ENCODE assay signal across 10 cellular contexts in the genomic region with DNA sequence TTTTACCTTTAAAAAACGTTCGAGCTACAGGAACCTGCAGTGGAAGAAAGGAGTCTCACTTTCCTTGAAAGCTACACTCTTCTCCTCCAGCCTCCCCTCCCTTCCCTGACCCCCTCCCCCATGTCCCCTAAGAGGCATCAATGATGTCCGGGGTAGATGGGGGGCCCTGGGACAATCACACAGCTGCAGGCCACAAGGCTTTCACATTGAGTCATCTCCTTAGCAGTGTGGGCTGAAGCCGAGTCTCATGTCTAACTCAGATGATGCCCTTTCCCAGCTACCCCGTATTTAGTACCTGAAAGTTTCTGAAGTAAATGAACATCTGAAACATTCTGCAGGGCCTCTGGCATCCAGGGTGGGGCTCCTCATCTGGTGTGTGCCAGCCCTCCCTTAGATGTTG. TPM values are rescaled to one million over a fixed set of nuclear protein-coding genes. Genes with fewer than 3 reads are reported as not detected.
DNase-seq lines count a peak whose midpoint lies in the region; ATAC-seq and TF ChIP-seq lines count a peak whose summit lies in the region.
"Had no signal": no experiment of that assay in that cellular context is flagged by ENCODE, and none has a peak within 500 bp of the region (broad histone marks: within the 10 kb centered on the region; RNA-seq: fewer than 3 reads in every experiment).

No MANE protein-coding gene starts in this region.

- DNase-seq in mesendoderm (peak; percentile 26), right atrium auricular region (ENCODE audit: low spot score) (no peak), adrenal gland (no peak), esophagus squamous epithelium (lab: John Stamatoyannopoulos, UW) (no peak)
- DNase-seq in activated CD4-positive, CD25-positive, alpha-beta regulatory T cell treated with anti-CD3 and anti-CD28 coated beads, Interleukin-2, amount 50 U/mL, for 72 hours, result no peak

- H3K4me3 ChIP-seq in mesendoderm (ENCODE audit: low read length) (no peak overlapping the region), right atrium auricular region (no peak overlapping the region), adrenal gland (no peak overlapping the region), esophagus squamous epithelium (no peak overlapping the region)
- H3K4me3 ChIP-seq: K562 had no signal

- no peak overlapping the region for H3K4ac ChIP-seq in mesendoderm (ENCODE audit: low read depth, low read length)

- H3K36me3 ChIP-seq in mesendoderm (ENCODE audit: control insufficient read depth, insufficient read depth, low read length) (no peaks in the 10 kb centered on the region), right atrium auricular region (peaks cover 9% of the 10 kb centered on the region), adrenal gland (replicated peaks in 1 of 2) (peaks cover 0 to 11% of the 10 kb centered on the region in 2 donors), esophagus squamous epithelium (peaks cover 0 to 31% (median 0%) of the 10 kb centered on the region in 3 donors)

- H2BK120ac ChIP-seq in mesendoderm (ENCODE audit: low read depth, low read length), result no peak overlapping the region

- no peaks in the 10 kb centered on the region for H3K79me2 ChIP-seq in mesendoderm (ENCODE audit: control insufficient read depth, insufficient read depth, low read length)

- H3K18ac ChIP-seq in mesendoderm (ENCODE audit: low read length), result no peak overlapping the region

- H3K9ac ChIP-seq in mesendoderm (ENCODE audit: low read length), result no peak overlapping the region

- H3K27ac ChIP-seq in mesendoderm (ENCODE audit: low read depth, low read length), result no peak overlapping the region
- H3K27ac ChIP-seq in right atrium auricular region, result no peak overlapping the region
- H3K27ac ChIP-seq in adrenal gland, result no peak overlapping the region
- H3K27ac ChIP-seq in esophagus squamous epithelium, result no peak overlapping the region

- TF ChIP-seq CTCF in right atrium auricular region (IDR thresholded peaks at IDR 0.05) (no peak), adrenal gland (IDR thresholded peaks at IDR 0.05) (no peak), esophagus squamous epithelium (IDR thresholded peaks at IDR 0.05) (no peak)

- intact Hi-C loops in adrenal gland (cut with DNase I), result no loop called here
- intact Hi-C loops in esophagus squamous epithelium (cut with DNase I), result no loop called here

- WGBS in mesendoderm (ENCODE audit: extremely low coverage, insufficient coverage, low lambda C conversion rate), result no CpG with 5 or more reads among the region's 5 CpGs
- 29 to 37% (median 34%) methylated on average over 5 of the region's 5 CpGs for WGBS in adrenal gland, 4 donors
- 23 to 24% methylated on average over 5 of the region's 5 CpGs for WGBS in esophagus squamous epithelium, 2 donors

- TF ChIP-seq POLR2A in adrenal gland (IDR thresholded peaks at IDR 0.05) (no peak), esophagus squamous epithelium (IDR thresholded peaks at IDR 0.05) (no peak)

- H2BK5ac ChIP-seq in mesendoderm (ENCODE audit: low read length), result no peak overlapping the region

- H3K56ac ChIP-seq in mesendoderm (ENCODE audit: low read length), result no peak overlapping the region

- no peak overlapping the region for H2BK15ac ChIP-seq in mesendoderm (replicated peaks; ENCODE audit: low read depth)

- H3K79me1 ChIP-seq in mesendoderm (ENCODE audit: low read length), result no peaks in the 10 kb centered on the region

- no peak overlapping the region for H3K4me2 ChIP-seq in mesendoderm (ENCODE audit: low read length)

- no peak overlapping the region for H3K23ac ChIP-seq in mesendoderm (ENCODE audit: low read length)

- no peak overlapping the region for H2AK5ac ChIP-seq in mesendoderm (ENCODE audit: low read length)

- H3K27me3 ChIP-seq in mesendoderm (ENCODE audit: insufficient read depth, low read length, poor library complexity), result no peaks in the 10 kb centered on the region
- no peaks in the 10 kb centered on the region for H3K27me3 ChIP-seq in right atrium auricular region
- H3K27me3 ChIP-seq in adrenal gland, result no peaks in the 10 kb centered on the region
- peaks cover 0 to 25% (median 0%) of the 10 kb centered on the region in 4 donors for H3K27me3 ChIP-seq in esophagus squamous epithelium

- H3K9me3 ChIP-seq in right atrium auricular region (no peaks in the 10 kb centered on the region), adrenal gland (replicated peaks in 1 of 3) (no peaks in the 10 kb centered on the region), esophagus squamous epithelium (no peaks in the 10 kb centered on the region)

- ATAC-seq in GM18519 (IDR thresholded peaks at IDR 0.05; ENCODE audit: low FRiP score, unreplicated experiment) (peak; percentile 74), GM21515 (IDR thresholded peaks at IDR 0.05; ENCODE audit: unreplicated experiment) (peak; percentile 82), HG03520 (IDR thresholded peaks at IDR 0.05; ENCODE audit: unreplicated experiment) (peak; percentile 90)
- ATAC-seq: K562, left lobe of liver had no signal

- no peak overlapping the region for H4K8ac ChIP-seq in mesendoderm (ENCODE audit: low read depth, low read length)

- no peak overlapping the region for H4K5ac ChIP-seq in mesendoderm (ENCODE audit: low read length)

- H3K4me1 ChIP-seq in mesendoderm (ENCODE audit: control insufficient read depth, low read depth, low read length), result no peaks in the 10 kb centered on the region
- H3K4me1 ChIP-seq in right atrium auricular region, result peaks cover 0 to 11% of the 10 kb centered on the region in 2 donors
- no peaks in the 10 kb centered on the region for H3K4me1 ChIP-seq in adrenal gland (replicated peaks in 1 of 2)
- H3K4me1 ChIP-seq in esophagus squamous epithelium, result no peaks in the 10 kb centered on the region

RNA-seq across cellular contexts. Expression of a gene that starts 6.3 kb away (rescaled TPM):
- not detected for polyA plus RNA-seq in mesendoderm (2013, experiment 1 of 2)
- polyA plus RNA-seq in mesendoderm (2013, experiment 2 of 2), result not detected
- not detected for total RNA-seq in right atrium auricular region
- under 1 TPM in 2 of 8 donors, not detected in 6; 0.18 to 0.69 TPM for total RNA-seq in adrenal gland
- polyA plus RNA-seq in adrenal gland, result not detected
- 1 to 10 TPM in 1 of 4 donors, not detected in 3; 1.3 TPM for total RNA-seq in esophagus squamous epithelium
- total RNA-seq: K562, left lobe of liver had no signal
- polyA plus RNA-seq: K562 had no signal

RNA-seq across cellular contexts. Expression of a gene that starts 28.2 kb away (rescaled TPM):
- polyA plus RNA-seq in mesendoderm (2013, experiment 1 of 2), result 34.9 TPM
- 36.1 TPM for polyA plus RNA-seq in mesendoderm (2013, experiment 2 of 2)
- total RNA-seq in right atrium auricular region (not detected), adrenal gland (under 1 TPM in 3 of 8 donors, not detected in 5; 0.14 to 0.46 (median 0.21) TPM), esophagus squamous epithelium (100 to 1,000 TPM in 1 of 4 donors, 10 to 100 TPM in 3; 45.6 to 102 (median 58.4) TPM)
- polyA plus RNA-seq in adrenal gland, result under 1 TPM in 2 of 3 donors, not detected in 1; 0.03 to 0.24 TPM
- polyA plus RNA-seq: K562 had no signal

Comparison
In these comparisons a context has a peak if more than half of its experiments do, and no peak if none do; other contexts are left out.
1. RNA of a gene that starts 28.2 kb away (total RNA-seq): 45.6 to 102 TPM in esophagus squamous epithelium; not detected in right atrium auricular region and 0.14 to 0.46 TPM in adrenal gland; every median in the first group is over 10 times any median in the second.
2. Peak in every context shown above with its lines, with median percentiles within 50 percentile points of each other: ATAC-seq.